Comparison of ENCODE assay signal across 30 cellular contexts in genomic region chr13:84847107-84847506, GRCh38.
DNase-seq lines count a peak whose midpoint lies in the region; ATAC-seq and TF ChIP-seq lines count a peak whose summit lies in the region.
"Had no signal": no experiment of that assay in that cellular context is flagged by ENCODE, and none has a peak within 500 bp of the region (broad histone marks: within the 10 kb centered on the region; RNA-seq: fewer than 3 reads in every experiment).

No MANE protein-coding gene starts in this region.

- no peak overlapping the region for H3K4me3 ChIP-seq in HEK293 (ENCODE audit: low read depth, low read length)
- H3K4me3 ChIP-seq: A549; BLaER1; BLaER1 treated with 17β-estradiol and CSF1 and Interleukin-3, amounts not matched to agents 10 nM and 100 nM had no signal

- no peak overlapping the region for H3K27ac ChIP-seq in HEK293 (ENCODE audit: extremely low read depth, low read depth, low read length)
- H3K27ac ChIP-seq: A549; BLaER1; BLaER1 treated with 17β-estradiol and CSF1 and Interleukin-3, amounts not matched to agents 10 nM and 100 nM; C4-2B had no signal

- TF ChIP-seq CTCF in HEK293 (tag by site-specific recombination; IDR thresholded peaks at IDR 0.05): no peak
- TF ChIP-seq CTCF in WTC11 (IDR thresholded peaks at IDR 0.05): no peak
- TF ChIP-seq CTCF in chondrocyte (IDR thresholded peaks at IDR 0.05): no peak

- H3K36me3 ChIP-seq in HEK293 (ENCODE audit: control insufficient read depth in 2 of 2, insufficient read depth in 1 of 2, low read length in 2 of 2): no peaks in the 10 kb centered on the region
- H3K36me3 ChIP-seq: BE2C; BLaER1; BLaER1 treated with 17β-estradiol and CSF1 and Interleukin-3, amounts not matched to agents 10 nM and 100 nM had no signal

- H3K4me3 Mint-ChIP-seq in WTC11: no peak overlapping the region
- no peak overlapping the region for H3K4me3 Mint-ChIP-seq in chondrocyte (ENCODE audit: unreplicated experiment)
- H3K4me3 Mint-ChIP-seq: B cell; CD14-positive monocyte; CD4-positive, alpha-beta memory T cell; CD4-positive, alpha-beta T cell; CD4-positive, CD25-positive, alpha-beta regulatory T cell; CD8-positive, alpha-beta memory T cell; CD8-positive, alpha-beta T cell had no signal

- no peak overlapping the region for H3K27ac Mint-ChIP-seq in WTC11
- no peak overlapping the region for H3K27ac Mint-ChIP-seq in chondrocyte (ENCODE audit: unreplicated experiment)
- H3K27ac Mint-ChIP-seq: B cell; CD14-positive monocyte; CD4-positive, alpha-beta T cell; CD4-positive, CD25-positive, alpha-beta regulatory T cell; CD8-positive, alpha-beta memory T cell; CD8-positive, alpha-beta T cell had no signal

- DNase-seq in WTC11 (ENCODE audit: low spot score): no peak
- DNase-seq in chondrocyte (ENCODE audit: low spot score): no peak
- DNase-seq: 8988T; ACHN; AML-193; BE2C; C1 segment of cervical spinal cord; Caco-2; Calu3; CD4-positive, alpha-beta memory T cell; CD4-positive, alpha-beta T cell; CD4-positive, CD25-positive, alpha-beta regulatory T cell; CD8-positive, alpha-beta memory T cell; CD8-positive, alpha-beta T cell; COR-L47; DMS 273 treated with DMSO at 0.1 percent for 48 hours; DMS153; DMS53; DMS79; DMS79 treated with DMSO at 0.1 percent for 48 hours; DND-41; EL had no signal

- H3K4me1 ChIP-seq in HEK293 (ENCODE audit: control insufficient read depth, insufficient read depth, low read length): no peaks in the 10 kb centered on the region
- H3K4me1 ChIP-seq: A549; BE2C; BLaER1; BLaER1 treated with 17β-estradiol and CSF1 and Interleukin-3, amounts not matched to agents 10 nM and 100 nM; Caco-2 had no signal

- ATAC-seq in WTC11 (no peak), HG02852 (IDR thresholded peaks at IDR 0.05; ENCODE audit: unreplicated experiment) (no peak)
- ATAC-seq: A549; CD8-positive, alpha-beta T cell had no signal

- CTCF ChIA-PET in HEK293 (lab: Yijun Ruan, JAX) (no interaction called here), WTC11 (lab: Charles Lee) (no interaction called here)

- H3K27me3 Mint-ChIP-seq in WTC11 (ENCODE audit: low read depth): no peaks in the 10 kb centered on the region
- peaks cover 1% of the 10 kb centered on the region for H3K27me3 Mint-ChIP-seq in chondrocyte (ENCODE audit: low read depth)
- H3K27me3 Mint-ChIP-seq: B cell; CD4-positive, alpha-beta memory T cell; CD4-positive, alpha-beta T cell; CD4-positive, CD25-positive, alpha-beta regulatory T cell; CD8-positive, alpha-beta memory T cell had no signal

- H3K36me3 Mint-ChIP-seq in WTC11: peaks cover 6% of the 10 kb centered on the region
- H3K36me3 Mint-ChIP-seq in chondrocyte (ENCODE audit: low read depth): no peaks in the 10 kb centered on the region
- H3K36me3 Mint-ChIP-seq: CD14-positive monocyte; CD4-positive, alpha-beta memory T cell; CD4-positive, CD25-positive, alpha-beta regulatory T cell; CD8-positive, alpha-beta memory T cell; CD8-positive, alpha-beta T cell had no signal

- POLR2A ChIA-PET in HEK293 (lab: Yijun Ruan, JAX) (no interaction called here), WTC11 (lab: Charles Lee) (no interaction called here)

- H3K9me3 Mint-ChIP-seq in WTC11: peaks cover 14% of the 10 kb centered on the region
- H3K9me3 Mint-ChIP-seq in chondrocyte (ENCODE audit: low read depth): peaks cover 5% of the 10 kb centered on the region
- H3K9me3 Mint-ChIP-seq: CD4-positive, alpha-beta T cell; CD8-positive, alpha-beta T cell had no signal

- no peaks in the 10 kb centered on the region for H3K4me1 Mint-ChIP-seq in WTC11
- no peaks in the 10 kb centered on the region for H3K4me1 Mint-ChIP-seq in chondrocyte (ENCODE audit: low read depth)
- H3K4me1 Mint-ChIP-seq: B cell; CD14-positive monocyte; CD4-positive, alpha-beta memory T cell; CD4-positive, CD25-positive, alpha-beta regulatory T cell; CD8-positive, alpha-beta memory T cell had no signal

- H3K9me3 ChIP-seq in HEK293 (ENCODE audit: control insufficient read depth, insufficient read depth, low read depth, low read length): no peaks in the 10 kb centered on the region
- H3K9me3 ChIP-seq: A549; BE2C; BLaER1; BLaER1 treated with 17β-estradiol and CSF1 and Interleukin-3, amounts not matched to agents 10 nM and 100 nM; Caco-2 had no signal

TF ChIP-seq in HEK293, 187 proteins besides CTCF, POLR2A, EP300 and RAD21 (continues in another document):
- TF ChIP-seq ZNF621 (tag by site-specific recombination; IDR thresholded peaks at IDR 0.05) (no peak), ZNF664 (tag by site-specific recombination; IDR thresholded peaks at IDR 0.05) (no peak), IKZF3 (tag by site-specific recombination; IDR thresholded peaks at IDR 0.05) (no peak), ZNF660 (tag by site-specific recombination; IDR thresholded peaks at IDR 0.05) (no peak), ZNF114 (tag by site-specific recombination; IDR thresholded peaks at IDR 0.05) (no peak), PBX3 (CRISPR knock-in tag; IDR thresholded peaks at IDR 0.05) (no peak), ZNF2 (tag by site-specific recombination; IDR thresholded peaks at IDR 0.05) (no peak), ZNF623 (tag by site-specific recombination; IDR thresholded peaks at IDR 0.05) (no peak), KLF10 (tag by site-specific recombination; IDR thresholded peaks at IDR 0.05) (no peak), SETDB1 (IDR thresholded peaks at IDR 0.05; ENCODE audit: insufficient read length, low read length) (peak; percentile 73), ZNF639 (tag by site-specific recombination; IDR thresholded peaks at IDR 0.05) (no peak), TRIM28 (IDR thresholded peaks at IDR 0.05; ENCODE audit: borderline replicate concordance, low read length) (0 out of 2 replicates have a peak, but pooled peaks have one; percentile 40), HOXC10 (CRISPR knock-in tag; IDR thresholded peaks at IDR 0.05) (no peak), ZNF211 (tag by site-specific recombination; IDR thresholded peaks at IDR 0.05; ENCODE audit: low read depth) (no peak)

TF ChIP-seq in WTC11, 78 proteins besides CTCF, POLR2A, EP300 and RAD21:
- no peak for TF ChIP-seq HMGA2 (CRISPR knock-in tag; IDR thresholded peaks at IDR 0.05)
- peak; percentile 85 for TF ChIP-seq ZNF317 (CRISPR knock-in tag; IDR thresholded peaks at IDR 0.05; ENCODE audit: borderline replicate concordance, low read depth)
